Comparison of ENCODE assay signal across 8 cellular contexts in the genomic region with DNA sequence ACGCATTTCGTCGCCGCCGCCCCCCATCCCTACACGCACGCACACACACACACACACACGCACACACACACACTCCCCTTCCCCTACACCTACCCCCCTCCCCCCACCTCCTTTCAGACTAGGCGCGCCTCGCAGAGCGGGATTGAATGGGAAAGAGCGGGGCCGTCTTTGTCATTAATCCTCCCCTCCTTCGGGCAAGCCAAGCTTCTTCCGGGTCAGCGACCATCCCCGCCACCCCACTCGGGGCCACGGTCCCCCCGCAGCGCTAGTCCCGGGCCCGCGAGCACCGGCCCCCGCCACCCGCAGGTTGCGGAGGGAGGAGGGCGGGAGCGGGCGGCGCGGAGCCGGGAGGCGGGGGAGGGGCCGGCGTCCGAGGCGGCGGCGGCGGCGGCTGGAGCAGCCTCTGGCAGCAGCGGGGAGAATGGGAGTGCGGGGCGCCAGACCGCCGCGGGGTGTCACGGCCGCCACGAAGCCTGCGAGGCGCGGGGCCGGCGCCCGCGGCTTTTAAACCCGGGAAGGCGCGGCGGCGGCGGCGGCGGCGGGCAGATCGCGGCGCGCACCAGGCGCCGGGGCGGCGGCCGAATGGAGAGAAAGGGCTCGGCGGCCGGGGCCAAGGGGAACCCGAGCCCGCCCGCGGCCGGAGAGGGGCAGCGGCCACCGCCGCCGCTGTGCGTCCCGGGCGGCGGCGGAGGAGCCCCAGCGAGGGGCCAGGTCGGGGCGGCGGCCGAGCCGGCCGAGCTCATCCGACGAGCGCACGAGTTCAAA. TPM values are rescaled to one million over a fixed set of nuclear protein-coding genes. Genes with fewer than 3 reads are reported as not detected.
DNase-seq lines count a peak whose midpoint lies in the region; ATAC-seq and TF ChIP-seq lines count a peak whose summit lies in the region.

Gene TTC9 (plus strand): TSS at position 369 of the 765 bp plus-strand sequence. CDS start 214 bp downstream, at position 583.

- peak within 1 kb of the TSS; percentile 87; the same call in 1 of the 2 replicates for H2AFZ ChIP-seq in SK-N-SH (ENCODE audit: low read depth)

- H3K27ac Mint-ChIP-seq in chondrocyte (ENCODE audit: unreplicated experiment), result peak within 1 kb of the TSS; percentile 28

- no peaks in the 10 kb centered on the region for H3K79me2 ChIP-seq in SK-N-SH (ENCODE audit: insufficient read depth)

- no peak for TF ChIP-seq RAD21 in SK-N-SH (IDR thresholded peaks at IDR 0.05; ENCODE audit: low read length)

- H3K4me1 ChIP-seq in SK-N-SH (ENCODE audit: control insufficient read depth in 1 of 2, insufficient read depth in 2 of 2, low read depth in 1 of 2, low read length in 1 of 2) (peaks cover 0 to 15% of the 10 kb centered on the region in 2 experiments; a peak in 2 of 4 replicates), testis (peaks cover 4% of the 10 kb centered on the region)

- H3K27me3 Mint-ChIP-seq in chondrocyte (ENCODE audit: low read depth), result peaks cover 30% of the 10 kb centered on the region

- TF ChIP-seq POLR2A in lower leg skin (IDR thresholded peaks at IDR 0.05) (no peak), testis (IDR thresholded peaks at IDR 0.05) (no peak)

- peaks cover 20% of the 10 kb centered on the region for H3K4me1 Mint-ChIP-seq in chondrocyte (ENCODE audit: low read depth)

- ATAC-seq in GM21526 (IDR thresholded peaks at IDR 0.05; ENCODE audit: low FRiP score, unreplicated experiment) (peak; percentile 29), GM19463 (IDR thresholded peaks at IDR 0.05; ENCODE audit: unreplicated experiment) (no peak)

- CTCF ChIA-PET in BJ (lab: Yijun Ruan, JAX), result interaction anchor here (0.6 to 1.6 kb wide), 3 partner anchors 19 to 103 kb away, joined by 3 to 6 read pairs (median 3); no protein-coding TSS in a partner anchor
- CTCF ChIA-PET in SK-N-SH (lab: Yijun Ruan, JAX), result interaction anchor here (0.9 to 2.7 kb wide), 4 partner anchors 20 to 176 kb away, joined by 3 to 7 read pairs (median 4); no protein-coding TSS in a partner anchor

- H3K9me3 Mint-ChIP-seq in chondrocyte (ENCODE audit: low read depth), result no peaks in the 10 kb centered on the region

- intact Hi-C loops in lower leg skin (cut with DNase I; ENCODE audit: low total_unique reads), result no loop called here
- intact Hi-C loops in testis (cut with DNase I; ENCODE audit: low total_unique reads), result no loop called here

- no peak for DNase-seq in BJ (ENCODE audit: low read depth)
- DNase-seq in SK-N-SH, result peak; percentile 89
- DNase-seq in chondrocyte (ENCODE audit: low spot score), result no peak
- no peak for DNase-seq in lower leg skin (ENCODE audit: low spot score in 2 of 2)
- no peak for DNase-seq in testis
- DNase-seq in NOMO-1 treated with DMSO at 0.1 percent for 48 hours (lab: John Stamatoyannopoulos, UW; ENCODE audit: unreplicated experiment), result no peak

- H3K4me3 ChIP-seq in BJ (ENCODE audit: low read depth, low read length), result peak within 1 kb of the TSS; percentile 54
- peak within 1 kb of the TSS; percentile 64 to 71 for H3K4me3 ChIP-seq in SK-N-SH (ENCODE audit: low read depth in 2 of 2, low read length in 1 of 2)
- H3K4me3 ChIP-seq in lower leg skin (ENCODE audit: low read depth, poor library complexity, severe bottlenecking), result peak within 1 kb of the TSS; percentile 44
- H3K4me3 ChIP-seq in testis, result peak within 1 kb of the TSS; percentile 57 to 62

- peak within 1 kb of the TSS; percentile 80 for H3K4me3 Mint-ChIP-seq in chondrocyte (ENCODE audit: unreplicated experiment)

- H3K9me3 ChIP-seq in SK-N-SH (no peaks in the 10 kb centered on the region), testis (no peaks in the 10 kb centered on the region)

- POLR2A ChIA-PET in BJ (lab: Charles Lee) (no interaction called here), SK-N-SH (lab: Yijun Ruan, JAX) (interaction anchor here (0.7 to 0.9 kb wide), 2 partner anchors 17 to 41 kb away, joined by 3 to 4 read pairs; partner anchors contain the start of gene MED6)

- H3K4me2 ChIP-seq in SK-N-SH, result peak within 1 kb of the TSS; percentile 94

- H3F3A ChIP-seq in SK-N-SH (replicated peaks; ENCODE audit: insufficient read depth), result no peaks in the 10 kb centered on the region

- TF ChIP-seq CTCF in BJ (IDR thresholded peaks at IDR 0.05; ENCODE audit: insufficient read depth, low read depth, low read length) (no peak), SK-N-SH (IDR thresholded peaks at IDR 0.05) (no peak), chondrocyte (IDR thresholded peaks at IDR 0.05) (no peak), lower leg skin (IDR thresholded peaks at IDR 0.05) (no peak), testis (IDR thresholded peaks at IDR 0.05) (no peak)

- no peaks in the 10 kb centered on the region for H3K36me3 ChIP-seq in BJ (ENCODE audit: control insufficient read depth, insufficient read depth, low read length)
- no peaks in the 10 kb centered on the region for H3K36me3 ChIP-seq in SK-N-SH (replicated peaks in 1 of 2; ENCODE audit: control insufficient read depth in 1 of 2, insufficient read depth in 2 of 2, low read length in 1 of 2)
- no peaks in the 10 kb centered on the region for H3K36me3 ChIP-seq in testis (ENCODE audit: low read depth, missing control alignments)

- H3K27me3 ChIP-seq in BJ (ENCODE audit: control insufficient read depth, insufficient read depth, low read length), result peaks cover 31% of the 10 kb centered on the region
- peaks cover 28% of the 10 kb centered on the region; the same call in 1 of the 2 replicates for H3K27me3 ChIP-seq in SK-N-SH (ENCODE audit: insufficient read depth)
- H3K27me3 ChIP-seq in testis, result no peaks in the 10 kb centered on the region

- WGBS in SK-N-SH (ENCODE audit: low lambda C conversion rate), result 0% methylated on average over 14 of the region's 106 CpGs
- WGBS in lower leg skin, 2 donors, result 0 to 1% methylated on average over 32 to 52 of the region's 106 CpGs
- WGBS in testis, 2 donors, result 1 to 2% methylated on average over 17 to 43 of the region's 106 CpGs

- H4K20me1 ChIP-seq in SK-N-SH (ENCODE audit: insufficient read depth), result no peaks in the 10 kb centered on the region

- H3K36me3 Mint-ChIP-seq in chondrocyte (ENCODE audit: low read depth), result no peaks in the 10 kb centered on the region

- H3K9me2 ChIP-seq in SK-N-SH, result no peaks in the 10 kb centered on the region

- no peak for TF ChIP-seq EP300 in SK-N-SH (IDR thresholded peaks at IDR 0.05; ENCODE audit: borderline replicate concordance in 1 of 2, low read depth in 1 of 2, low read length in 1 of 2)

- no peak within 1 kb of the TSS for H3K9ac ChIP-seq in SK-N-SH

- H3K27ac ChIP-seq in SK-N-SH (ENCODE audit: low read depth in 2 of 2, low read length in 1 of 2) (no peak within 1 kb of the TSS; a peak in 1 of 4 replicates), testis (no peak within 1 kb of the TSS)

TF ChIP-seq in SK-N-SH, 30 proteins besides CTCF, POLR2A, EP300 and RAD21:
- TF ChIP-seq MXI1 (IDR thresholded peaks at IDR 0.05; ENCODE audit: low read depth, low read length) (0 out of 2 replicates have a peak, but pooled peaks have one; percentile 35), SIN3A (IDR thresholded peaks at IDR 0.05; ENCODE audit: borderline replicate concordance, low read depth, low read length) (no peak)

RNA-seq across cellular contexts. Expression of gene TTC9, which starts in this region (rescaled TPM):
- polyA plus RNA-seq in BJ (2011; rRNA removed) (0.25 and 0.32 TPM in 2 replicates), SK-N-SH (2012; rRNA removed) (0.29 and 0.33 TPM in 2 replicates), testis (ENCODE audit: insufficient read depth, low read depth, low replicate concordance) (1.5 TPM)
- 0.09 and 0.10 TPM in 2 replicates for polyA minus RNA-seq in BJ (2011; rRNA and poly(A)+ RNA removed)
- polyA plus RNA-seq in SK-N-SH (2012; cell fraction: cytosol; rRNA removed), result 0.33 and 0.58 TPM in 2 replicates
- polyA plus RNA-seq in SK-N-SH (2012; cell fraction: nucleus; rRNA removed), result 0.19 and 0.25 TPM in 2 replicates
- total RNA-seq in chondrocyte (1.6 to 2.5 TPM (median 2.4 TPM) in 3 replicates), lower leg skin (10 to 100 TPM in 2 of 4 donors, 1 to 10 TPM in 2; 6.3 to 10.2 (median 8.7) TPM), testis (1 to 10 TPM; 2.4 TPM)

Comparison
In these comparisons a context has a peak if more than half of its experiments do, and no peak if none do; other contexts are left out.
1. Peak in DNase-seq, H3K4me3 ChIP-seq and H3K4me2 ChIP-seq in SK-N-SH; RNA of the gene not detected or under 1 TPM.